In genomic region chr11:91560434-91560833, GRCh38 we compare ENCODE assay signal across 10 cellular contexts.
"Had no signal": no experiment of that assay in that cellular context is flagged by ENCODE, and none has a peak within 500 bp of the region (broad histone marks: within the 10 kb centered on the region; RNA-seq: fewer than 3 reads in every experiment).

No MANE protein-coding gene starts in this region.

- H3K9ac ChIP-seq: GM23248 had no signal

- H2AFZ ChIP-seq: GM23248 had no signal

- DNase-seq: GM23248, GOT3, H9, HCEC 1CT, HFFc6, KG1 had no signal

- H3K27ac ChIP-seq: GM23248, HL-60 had no signal

- FAIRE-seq: H54, HepG2 had no signal

- H3K4me3 Mint-ChIP-seq: H9, HFFc6, IgD-negative memory B cell had no signal

- H3K4me3 ChIP-seq: GM23248 had no signal

- H3K36me3 Mint-ChIP-seq: IgD-negative memory B cell had no signal

- H3K4me1 Mint-ChIP-seq: H9, IgD-negative memory B cell had no signal

- ATAC-seq: HepG2 had no signal

- H3K27me3 Mint-ChIP-seq: IgD-negative memory B cell had no signal

- H3K27ac Mint-ChIP-seq: H9, HFFc6, IgD-negative memory B cell had no signal
